In the genomic region with DNA sequence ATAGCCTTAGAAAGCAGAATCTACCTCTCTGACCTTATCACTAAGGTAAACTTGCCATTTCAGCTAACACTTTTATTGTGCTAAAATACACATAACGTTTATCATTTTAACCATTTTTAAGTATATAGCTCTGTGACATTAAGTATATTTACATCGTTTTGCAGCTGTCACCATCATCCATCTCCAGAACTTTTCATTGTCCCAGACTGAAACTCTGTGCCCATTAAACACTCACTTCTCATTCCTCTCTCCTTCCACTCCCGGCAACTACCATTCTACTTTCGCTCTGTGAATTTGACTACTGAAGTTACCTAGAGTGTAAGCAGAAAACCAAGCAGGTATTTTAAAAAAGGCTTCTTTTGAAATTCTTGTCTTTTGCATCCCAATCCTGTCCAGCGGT, we compare ENCODE assay signal across 9 cellular contexts. TPM values are rescaled to one million over a fixed set of nuclear protein-coding genes. Genes with fewer than 3 reads are reported as not detected.
DNase-seq lines count a peak whose midpoint lies in the region; ATAC-seq and TF ChIP-seq lines count a peak whose summit lies in the region.
"Had no signal": no experiment of that assay in that cellular context is flagged by ENCODE, and none has a peak within 500 bp of the region (broad histone marks: within the 10 kb centered on the region; RNA-seq: fewer than 3 reads in every experiment).

No MANE protein-coding gene starts in this region.

- H3K36me3 Mint-ChIP-seq in brain = peaks cover 29% of the 10 kb centered on the region
- H3K36me3 Mint-ChIP-seq in naive B cell = peaks cover 12 to 14% of the 10 kb centered on the region in 2 donors

- H3K4me3 ChIP-seq in BE2C (ENCODE audit: low read depth, low read length) = peak overlapping the region; percentile 98
- H3K4me3 ChIP-seq in HUES64 (ENCODE audit: low read length) = peak overlapping the region; percentile 76

- H3K9me3 Mint-ChIP-seq in brain (no peaks in the 10 kb centered on the region), naive B cell (no peaks in the 10 kb centered on the region)

- no peaks in the 10 kb centered on the region for H3K9me3 ChIP-seq in BE2C
- H3K9me3 ChIP-seq in HUES64 (ENCODE audit: insufficient read depth, low read depth, low read length) = no peaks in the 10 kb centered on the region

- peaks cover 9% of the 10 kb centered on the region for H3K27me3 Mint-ChIP-seq in brain
- H3K27me3 Mint-ChIP-seq in naive B cell = peaks cover 0 to 8% (median 4%) of the 10 kb centered on the region in 3 donors

- TF ChIP-seq CTCF in BE2C (IDR thresholded peaks at IDR 0.05; ENCODE audit: low read depth, low read length) (no peak), brain (conservative IDR thresholded peaks at IDR 0.05) (no peak)

- H3K36me3 ChIP-seq in BE2C = peaks cover 8% of the 10 kb centered on the region
- H3K36me3 ChIP-seq in HUES64 (ENCODE audit: insufficient read depth, low read length) = peaks cover 16% of the 10 kb centered on the region

- H3K4me1 ChIP-seq in BE2C = peaks cover 3% of the 10 kb centered on the region; the same call in 1 of the 2 replicates
- peaks cover 10% of the 10 kb centered on the region; the same call in 1 of the 2 replicates for H3K4me1 ChIP-seq in HUES64 (ENCODE audit: insufficient read depth, low read length)

- H3K27me3 ChIP-seq in BE2C (no peaks in the 10 kb centered on the region), HUES64 (ENCODE audit: insufficient read depth, low read length) (no peaks in the 10 kb centered on the region)

- H3K9ac ChIP-seq in HUES64 (ENCODE audit: low read depth, low read length) = peak overlapping the region; percentile 97; the same call in 1 of the 2 replicates

- ATAC-seq in naive B cell (ENCODE audit: low read depth in 2 of 2) (no peak), HG03097 (IDR thresholded peaks at IDR 0.05; ENCODE audit: low FRiP score, unreplicated experiment) (no peak), GM21423 (IDR thresholded peaks at IDR 0.05; ENCODE audit: unreplicated experiment) (no peak), HG02870 (IDR thresholded peaks at IDR 0.05; ENCODE audit: unreplicated experiment) (no peak)

- H3K4me1 Mint-ChIP-seq in brain (peaks cover 74% of the 10 kb centered on the region), naive B cell (peaks cover 33 to 50% (median 48%) of the 10 kb centered on the region in 3 donors)

- 94% methylated on average over 5 of the region's 5 CpGs for WGBS in HUES64

- peak overlapping the region; percentile 93 to 98 (median 96) for H3K4me3 Mint-ChIP-seq in brain
- peak overlapping the region; percentile 49 to 100 (median 98) for H3K4me3 Mint-ChIP-seq in naive B cell

- H3K27ac ChIP-seq in HUES64 (ENCODE audit: low read depth, low read length) = no peak overlapping the region

- no peak for DNase-seq in BE2C
- no peak for DNase-seq in naive B cell
- no peak for DNase-seq in NCI-H2107 (lab: John Stamatoyannopoulos, UW)
- DNase-seq: islet precursor cell had no signal

- H3K27ac Mint-ChIP-seq in brain (peak overlapping the region; percentile 45 to 99 (median 92)), naive B cell (peak overlapping the region in 3 of 6 donors; percentile 13 to 100 (median 86))

RNA-seq across cellular contexts. Expression of a gene that starts 1.3 kb away (rescaled TPM):
- 34.4 TPM for polyA plus RNA-seq in BE2C (2012; ENCODE audit: insufficient read depth, insufficient read length, low read depth)
- 36.2 TPM for polyA plus RNA-seq in HUES64 (2013, experiment 1 of 2)
- polyA plus RNA-seq in HUES64 (2013, experiment 2 of 2) = 44.8 TPM
- polyA plus RNA-seq in brain (ENCODE audit: insufficient read depth, low read depth, low replicate concordance) (18.5 TPM), naive B cell (ENCODE audit: low read depth in 6 of 6) (10 to 100 TPM; 29.1 to 59.3 (median 32.6) TPM)

RNA-seq across cellular contexts. Expression of a gene that starts 53.6 kb away (rescaled TPM):
- polyA plus RNA-seq in BE2C (2012; ENCODE audit: insufficient read depth, insufficient read length, low read depth) = 97.6 TPM
- polyA plus RNA-seq in HUES64 (2013, experiment 1 of 2) = 130 TPM
- polyA plus RNA-seq in HUES64 (2013, experiment 2 of 2) = 108 TPM
- polyA plus RNA-seq in brain (ENCODE audit: insufficient read depth, low read depth, low replicate concordance) (20.9 TPM), naive B cell (ENCODE audit: low read depth in 6 of 6) (10 to 100 TPM; 10.8 to 18.3 (median 17.1) TPM)
